9 cellular contexts compared by ENCODE assay signal in the genomic region with DNA sequence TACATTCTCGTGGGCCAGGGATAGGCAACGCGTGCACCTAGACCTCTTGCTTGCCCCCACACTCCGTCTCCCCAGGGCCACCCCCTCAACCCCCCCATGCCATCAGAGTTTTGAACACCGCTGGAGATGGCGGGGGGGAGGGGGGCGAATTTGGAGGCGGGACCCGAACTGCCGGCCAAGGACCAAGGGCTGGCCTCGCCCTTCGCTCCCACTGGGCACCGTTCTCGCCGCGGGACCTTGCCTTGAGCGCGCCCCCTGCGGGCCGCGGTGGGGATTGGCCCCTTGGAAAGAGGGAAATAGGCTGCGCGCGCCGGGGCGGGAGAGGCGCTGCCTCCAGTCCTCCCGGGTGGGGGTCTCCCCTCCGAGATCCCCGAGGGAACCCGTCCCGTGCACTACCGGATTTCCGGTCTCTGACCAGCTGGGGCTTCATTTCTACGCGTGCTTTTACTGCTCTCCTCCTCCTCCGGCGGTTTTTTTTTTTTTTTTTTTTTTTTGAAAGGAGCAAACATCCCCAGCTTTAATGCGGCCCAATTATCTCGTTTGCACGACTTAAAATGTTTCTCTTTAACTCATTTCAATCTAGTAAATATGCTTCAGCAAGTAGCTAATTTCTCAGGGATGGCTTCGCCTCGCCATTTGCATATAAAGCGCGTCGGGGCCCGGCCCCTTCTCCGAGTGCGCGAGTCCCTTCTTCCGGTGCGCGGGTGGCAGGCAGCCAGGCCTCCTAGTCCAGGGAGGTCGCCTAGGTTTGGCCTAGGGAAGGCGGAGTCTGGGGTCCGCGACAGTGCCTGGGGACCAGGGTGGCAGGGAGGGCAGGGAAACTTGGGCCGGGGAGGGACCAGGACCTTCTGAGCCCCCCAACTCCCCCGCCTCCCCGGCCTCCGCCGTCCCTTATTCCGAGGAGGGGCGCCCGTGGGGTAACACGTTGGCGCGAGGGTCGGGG. TPM values are rescaled to one million over a fixed set of nuclear protein-coding genes. Genes with fewer than 3 reads are reported as not detected.
DNase-seq lines count a peak whose midpoint lies in the region; ATAC-seq and TF ChIP-seq lines count a peak whose summit lies in the region.
"Had no signal": no experiment of that assay in that cellular context is flagged by ENCODE, and none has a peak within 500 bp of the region (broad histone marks: within the 10 kb centered on the region; RNA-seq: fewer than 3 reads in every experiment).

No MANE protein-coding gene starts in this region.

- DNase-seq in DMS153 (lab: John Stamatoyannopoulos, UW): peak; percentile 47
- peak; percentile 85 for DNase-seq in HuH-7 (ENCODE audit: low spot score)
- peak; percentile 71 for DNase-seq in T1000 (lab: John Stamatoyannopoulos, UW)
- DNase-seq in erythroblast (lab: John Stamatoyannopoulos, UW): peak; percentile 54 to 73
- DNase-seq in mucosa of gallbladder (ENCODE audit: low spot score): peak; percentile 30
- peak; percentile 89 for DNase-seq in type B pancreatic cell (ENCODE audit: extremely low spot score, unreplicated experiment)
- no peak for DNase-seq in central memory CD4-positive, alpha-beta T cell

- peak; percentile 90 for TF ChIP-seq CTCF in type B pancreatic cell (conservative IDR thresholded peaks at IDR 0.05)

- TF ChIP-seq POLR2A in erythroblast (IDR thresholded peaks at IDR 0.05; ENCODE audit: low read length): no peak

- H3K4me1 Mint-ChIP-seq in type B pancreatic cell (ENCODE audit: unreplicated experiment): peaks cover 26% of the 10 kb centered on the region

- no peaks in the 10 kb centered on the region for H3K9me3 Mint-ChIP-seq in type B pancreatic cell

- no peak for ATAC-seq in HG03175 (IDR thresholded peaks at IDR 0.05; ENCODE audit: unreplicated experiment)

- H3K27me3 Mint-ChIP-seq in type B pancreatic cell: peaks cover 74% of the 10 kb centered on the region

- H3K4me3 Mint-ChIP-seq in type B pancreatic cell: peak overlapping the region; percentile 87

- no peaks in the 10 kb centered on the region for H3K36me3 Mint-ChIP-seq in type B pancreatic cell

- peak overlapping the region; percentile 62 for H3K27ac Mint-ChIP-seq in type B pancreatic cell

RNA-seq across cellular contexts. Expression of gene GBX2, which starts 10.1 kb away (rescaled TPM):
- total RNA-seq in mucosa of gallbladder: not detected
- total RNA-seq in type B pancreatic cell (ENCODE audit: low replicate concordance): 0.50 and 2.1 TPM in 2 replicates
- total RNA-seq: T-helper 2 cell treated with Interferon-gamma antibody and Interleukin-4, amounts not matched to agents 100 ng/mL and 5 ng/mL, for 36 hours had no signal
